1 cellular context compared by ENCODE assay signal in the genomic region with DNA sequence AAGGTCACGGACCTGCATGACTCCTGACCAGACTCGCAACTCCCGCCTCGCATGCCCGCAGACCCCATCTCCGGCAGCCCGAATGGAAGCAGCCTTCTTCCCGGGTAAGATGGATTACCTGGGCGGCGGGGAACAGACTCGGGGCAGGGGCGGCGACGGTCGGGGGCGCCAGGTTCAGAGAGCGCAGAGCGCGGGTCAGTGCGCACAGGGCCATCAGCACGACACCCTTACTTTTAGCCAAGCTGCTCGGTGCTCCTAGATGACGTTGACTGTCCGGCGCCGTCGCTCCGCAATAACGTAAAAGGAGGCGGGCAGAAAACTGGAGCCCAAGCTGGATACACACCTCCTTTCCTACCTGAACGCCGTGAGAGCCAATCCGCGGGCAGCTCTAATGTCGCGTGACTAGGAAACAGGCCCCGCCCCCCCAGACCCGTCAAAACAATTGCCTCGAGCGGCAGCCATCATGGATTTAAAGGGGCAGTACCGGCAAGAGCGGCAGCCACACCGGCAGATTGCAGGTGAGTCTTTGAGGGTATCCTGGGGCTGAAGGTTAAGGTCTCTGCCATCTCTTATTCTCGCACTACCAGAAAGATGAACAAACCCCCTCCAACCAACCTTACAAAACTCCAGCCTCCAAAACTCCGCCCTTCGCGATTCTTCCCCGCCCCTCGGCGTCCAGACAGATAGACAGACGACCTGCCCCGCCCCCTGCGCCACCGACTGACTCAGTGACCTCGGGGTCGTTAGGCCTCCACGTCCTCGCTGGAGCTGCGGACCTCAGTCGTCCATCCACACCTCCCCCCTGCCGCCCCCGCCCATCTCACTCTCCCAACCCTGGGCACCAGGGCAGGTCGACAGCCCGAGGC.
TF ChIP-seq lines count a peak whose summit lies in the region.

A gene (plus strand): TSS at position 464 of the 866 bp plus-strand sequence. CDS start 1,705 bp downstream, outside the sequence.
A gene (minus strand): TSS at position 267 of the 866 bp plus-strand sequence. CDS start 53 bp downstream, at position 214.

TF ChIP-seq in H1, 55 proteins besides CTCF, POLR2A, EP300 and RAD21 (continued from another document):
- TF ChIP-seq SIN3A (conservative IDR thresholded peaks at IDR 0.05 in 1 of 2, IDR thresholded peaks at IDR 0.05 in 1 of 2; ENCODE audit: low read depth in 1 of 2, low read length in 2 of 2) (peak; percentile 82 to 86; a peak in 2 of 4 replicates), YY1 (IDR thresholded peaks at IDR 0.05; ENCODE audit: low read depth, low read length) (peak; percentile 98), CBX5 (IDR thresholded peaks at IDR 0.05; ENCODE audit: low read depth, low read length) (no peak), SAP30 (IDR thresholded peaks at IDR 0.05; ENCODE audit: insufficient read depth, insufficient replicate concordance, low read length) (no peak), SIRT6 (IDR thresholded peaks at IDR 0.05; ENCODE audit: low read length) (no peak), RBBP5 (IDR thresholded peaks at IDR 0.05; ENCODE audit: borderline replicate concordance, low read depth, low read length) (no peak; the same call in none of the 2 replicates), RNF2 (IDR thresholded peaks at IDR 0.05; ENCODE audit: borderline replicate concordance, low read depth, low read length, missing control alignments, poor library complexity, severe bottlenecking) (no peak), KDM4A (IDR thresholded peaks at IDR 0.05; ENCODE audit: low read depth, low read length, severe bottlenecking) (peak; percentile 100), RFX5 (IDR thresholded peaks at IDR 0.05; ENCODE audit: borderline replicate concordance, low read depth, low read length) (peak; percentile 24; the same call in 1 of the 2 replicates), CREB1 (IDR thresholded peaks at IDR 0.05) (peak; percentile 100), TAF7 (optimal IDR thresholded peaks at IDR 0.05; ENCODE audit: borderline replicate concordance, low read depth, low read length) (peak; percentile 84), EGR1 (IDR thresholded peaks at IDR 0.05; ENCODE audit: borderline replicate concordance, low read depth, low read length) (no peak), HDAC6 (IDR thresholded peaks at IDR 0.05; ENCODE audit: low read depth, low read length) (no peak), BRCA1 (IDR thresholded peaks at IDR 0.05; ENCODE audit: low read depth, low read length) (peak; percentile 42; the same call in 1 of the 2 replicates), SUZ12 (IDR thresholded peaks at IDR 0.05; ENCODE audit: low read length) (no peak), EZH2 (IDR thresholded peaks at IDR 0.05; ENCODE audit: low read depth, low read length, severe bottlenecking) (no peak), SP4 (IDR thresholded peaks at IDR 0.05; ENCODE audit: low read length) (no peak), POU5F1 (IDR thresholded peaks at IDR 0.05; ENCODE audit: low read depth, low read length) (no peak), SP2 (IDR thresholded peaks at IDR 0.05; ENCODE audit: low read length) (no peak; the same call in 1 of the 2 replicates), HDAC2 (IDR thresholded peaks at IDR 0.05; ENCODE audit: borderline replicate concordance in 1 of 2, low read depth in 2 of 2, low read length in 2 of 2) (peak in 1 of 2 experiments; percentile 31; a peak in 1 of 4 replicates), TAF1 (IDR thresholded peaks at IDR 0.05; ENCODE audit: low read depth, low read length) (peak; percentile 94), PHF8 (conservative IDR thresholded peaks at IDR 0.05; ENCODE audit: low read depth, low read length) (peak; percentile 97), POLR2AphosphoS5 (IDR thresholded peaks at IDR 0.05; ENCODE audit: low read depth, low read length) (peak; percentile 99), CHD2 (IDR thresholded peaks at IDR 0.05; ENCODE audit: low read length) (peak; percentile 63), BACH1 (IDR thresholded peaks at IDR 0.05; ENCODE audit: low read length) (no peak), CEBPB (IDR thresholded peaks at IDR 0.05; ENCODE audit: low read depth, low read length) (no peak), SP1 (IDR thresholded peaks at IDR 0.05; ENCODE audit: low read depth, low read length) (peak; percentile 79), TEAD4 (IDR thresholded peaks at IDR 0.05; ENCODE audit: low read depth, low read length) (no peak), TBP (IDR thresholded peaks at IDR 0.05; ENCODE audit: low read depth, low read length) (peak; percentile 89), SRF (IDR thresholded peaks at IDR 0.05; ENCODE audit: low read depth, low read length) (peak; percentile 89), TCF12 (IDR thresholded peaks at IDR 0.05; ENCODE audit: low read depth, low read length) (no peak), NANOG (IDR thresholded peaks at IDR 0.05; ENCODE audit: insufficient read depth, low read depth, low read length, poor library complexity, severe bottlenecking) (no peak), SIX5 (IDR thresholded peaks at IDR 0.05; ENCODE audit: low read depth, low read length) (no peak), ASH2L (IDR thresholded peaks at IDR 0.05; ENCODE audit: low read length) (peak; percentile 77)
- TF ChIP-seq, protein P1, sequence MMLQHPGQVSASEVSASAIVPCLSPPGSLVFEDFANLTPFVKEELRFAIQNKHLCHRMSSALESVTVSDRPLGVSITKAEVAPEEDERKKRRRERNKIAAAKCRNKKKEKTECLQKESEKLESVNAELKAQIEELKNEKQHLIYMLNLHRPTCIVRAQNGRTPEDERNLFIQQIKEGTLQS (IDR thresholded peaks at IDR 0.05; ENCODE audit: insufficient read depth, low read depth, low read length): peak; percentile 96
- TF ChIP-seq, protein P2, sequence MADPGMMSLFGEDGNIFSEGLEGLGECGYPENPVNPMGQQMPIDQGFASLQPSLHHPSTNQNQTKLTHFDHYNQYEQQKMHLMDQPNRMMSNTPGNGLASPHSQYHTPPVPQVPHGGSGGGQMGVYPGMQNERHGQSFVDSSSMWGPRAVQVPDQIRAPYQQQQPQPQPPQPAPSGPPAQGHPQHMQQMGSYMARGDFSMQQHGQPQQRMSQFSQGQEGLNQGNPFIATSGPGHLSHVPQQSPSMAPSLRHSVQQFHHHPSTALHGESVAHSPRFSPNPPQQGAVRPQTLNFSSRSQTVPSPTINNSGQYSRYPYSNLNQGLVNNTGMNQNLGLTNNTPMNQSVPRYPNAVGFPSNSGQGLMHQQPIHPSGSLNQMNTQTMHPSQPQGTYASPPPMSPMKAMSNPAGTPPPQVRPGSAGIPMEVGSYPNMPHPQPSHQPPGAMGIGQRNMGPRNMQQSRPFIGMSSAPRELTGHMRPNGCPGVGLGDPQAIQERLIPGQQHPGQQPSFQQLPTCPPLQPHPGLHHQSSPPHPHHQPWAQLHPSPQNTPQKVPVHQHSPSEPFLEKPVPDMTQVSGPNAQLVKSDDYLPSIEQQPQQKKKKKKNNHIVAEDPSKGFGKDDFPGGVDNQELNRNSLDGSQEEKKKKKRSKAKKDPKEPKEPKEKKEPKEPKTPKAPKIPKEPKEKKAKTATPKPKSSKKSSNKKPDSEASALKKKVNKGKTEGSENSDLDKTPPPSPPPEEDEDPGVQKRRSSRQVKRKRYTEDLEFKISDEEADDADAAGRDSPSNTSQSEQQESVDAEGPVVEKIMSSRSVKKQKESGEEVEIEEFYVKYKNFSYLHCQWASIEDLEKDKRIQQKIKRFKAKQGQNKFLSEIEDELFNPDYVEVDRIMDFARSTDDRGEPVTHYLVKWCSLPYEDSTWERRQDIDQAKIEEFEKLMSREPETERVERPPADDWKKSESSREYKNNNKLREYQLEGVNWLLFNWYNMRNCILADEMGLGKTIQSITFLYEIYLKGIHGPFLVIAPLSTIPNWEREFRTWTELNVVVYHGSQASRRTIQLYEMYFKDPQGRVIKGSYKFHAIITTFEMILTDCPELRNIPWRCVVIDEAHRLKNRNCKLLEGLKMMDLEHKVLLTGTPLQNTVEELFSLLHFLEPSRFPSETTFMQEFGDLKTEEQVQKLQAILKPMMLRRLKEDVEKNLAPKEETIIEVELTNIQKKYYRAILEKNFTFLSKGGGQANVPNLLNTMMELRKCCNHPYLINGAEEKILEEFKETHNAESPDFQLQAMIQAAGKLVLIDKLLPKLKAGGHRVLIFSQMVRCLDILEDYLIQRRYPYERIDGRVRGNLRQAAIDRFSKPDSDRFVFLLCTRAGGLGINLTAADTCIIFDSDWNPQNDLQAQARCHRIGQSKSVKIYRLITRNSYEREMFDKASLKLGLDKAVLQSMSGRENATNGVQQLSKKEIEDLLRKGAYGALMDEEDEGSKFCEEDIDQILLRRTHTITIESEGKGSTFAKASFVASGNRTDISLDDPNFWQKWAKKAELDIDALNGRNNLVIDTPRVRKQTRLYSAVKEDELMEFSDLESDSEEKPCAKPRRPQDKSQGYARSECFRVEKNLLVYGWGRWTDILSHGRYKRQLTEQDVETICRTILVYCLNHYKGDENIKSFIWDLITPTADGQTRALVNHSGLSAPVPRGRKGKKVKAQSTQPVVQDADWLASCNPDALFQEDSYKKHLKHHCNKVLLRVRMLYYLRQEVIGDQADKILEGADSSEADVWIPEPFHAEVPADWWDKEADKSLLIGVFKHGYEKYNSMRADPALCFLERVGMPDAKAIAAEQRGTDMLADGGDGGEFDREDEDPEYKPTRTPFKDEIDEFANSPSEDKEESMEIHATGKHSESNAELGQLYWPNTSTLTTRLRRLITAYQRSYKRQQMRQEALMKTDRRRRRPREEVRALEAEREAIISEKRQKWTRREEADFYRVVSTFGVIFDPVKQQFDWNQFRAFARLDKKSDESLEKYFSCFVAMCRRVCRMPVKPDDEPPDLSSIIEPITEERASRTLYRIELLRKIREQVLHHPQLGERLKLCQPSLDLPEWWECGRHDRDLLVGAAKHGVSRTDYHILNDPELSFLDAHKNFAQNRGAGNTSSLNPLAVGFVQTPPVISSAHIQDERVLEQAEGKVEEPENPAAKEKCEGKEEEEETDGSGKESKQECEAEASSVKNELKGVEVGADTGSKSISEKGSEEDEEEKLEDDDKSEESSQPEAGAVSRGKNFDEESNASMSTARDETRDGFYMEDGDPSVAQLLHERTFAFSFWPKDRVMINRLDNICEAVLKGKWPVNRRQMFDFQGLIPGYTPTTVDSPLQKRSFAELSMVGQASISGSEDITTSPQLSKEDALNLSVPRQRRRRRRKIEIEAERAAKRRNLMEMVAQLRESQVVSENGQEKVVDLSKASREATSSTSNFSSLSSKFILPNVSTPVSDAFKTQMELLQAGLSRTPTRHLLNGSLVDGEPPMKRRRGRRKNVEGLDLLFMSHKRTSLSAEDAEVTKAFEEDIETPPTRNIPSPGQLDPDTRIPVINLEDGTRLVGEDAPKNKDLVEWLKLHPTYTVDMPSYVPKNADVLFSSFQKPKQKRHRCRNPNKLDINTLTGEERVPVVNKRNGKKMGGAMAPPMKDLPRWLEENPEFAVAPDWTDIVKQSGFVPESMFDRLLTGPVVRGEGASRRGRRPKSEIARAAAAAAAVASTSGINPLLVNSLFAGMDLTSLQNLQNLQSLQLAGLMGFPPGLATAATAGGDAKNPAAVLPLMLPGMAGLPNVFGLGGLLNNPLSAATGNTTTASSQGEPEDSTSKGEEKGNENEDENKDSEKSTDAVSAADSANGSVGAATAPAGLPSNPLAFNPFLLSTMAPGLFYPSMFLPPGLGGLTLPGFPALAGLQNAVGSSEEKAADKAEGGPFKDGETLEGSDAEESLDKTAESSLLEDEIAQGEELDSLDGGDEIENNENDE (IDR thresholded peaks at IDR 0.05; ENCODE audit: insufficient replicate concordance, low read length): no peak
- TF ChIP-seq, protein P3, sequence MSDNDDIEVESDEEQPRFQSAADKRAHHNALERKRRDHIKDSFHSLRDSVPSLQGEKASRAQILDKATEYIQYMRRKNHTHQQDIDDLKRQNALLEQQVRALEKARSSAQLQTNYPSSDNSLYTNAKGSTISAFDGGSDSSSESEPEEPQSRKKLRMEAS (IDR thresholded peaks at IDR 0.05): peak; percentile 74
